In the genomic region with DNA sequence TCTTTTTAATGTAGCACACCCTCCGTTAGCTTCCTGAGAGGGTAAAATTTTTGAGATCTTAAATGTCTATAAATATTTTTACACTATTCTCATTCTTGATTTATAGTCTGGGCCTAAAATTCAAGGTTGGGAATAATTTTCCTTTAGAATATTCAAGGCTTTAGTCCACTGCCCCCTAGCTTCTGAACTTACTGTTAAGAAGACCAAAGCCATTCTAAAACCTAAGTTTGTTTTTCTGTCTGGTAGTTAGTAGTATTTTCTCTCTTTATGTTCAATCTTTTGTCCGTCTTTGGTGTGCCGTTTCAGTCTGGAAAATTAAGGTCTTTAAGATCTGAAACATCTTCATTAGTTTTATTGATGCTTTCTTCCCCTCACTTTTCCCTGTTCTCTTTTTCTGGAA, we compare ENCODE assay signal across 14 cellular contexts. TPM values are rescaled to one million over a fixed set of nuclear protein-coding genes. Genes with fewer than 3 reads are reported as not detected.
DNase-seq lines count a peak whose midpoint lies in the region; ATAC-seq, FAIRE-seq and TF ChIP-seq lines count a peak whose summit lies in the region.
"Had no signal": no experiment of that assay in that cellular context is flagged by ENCODE, and none has a peak within 500 bp of the region (broad histone marks: within the 10 kb centered on the region; RNA-seq: fewer than 3 reads in every experiment).

No MANE protein-coding gene starts in this region.

- H3K4me1 ChIP-seq in A549 (no peaks in the 10 kb centered on the region), GM23338 (ENCODE audit: insufficient read depth) (peaks cover 26% of the 10 kb centered on the region), Karpas-422 (ENCODE audit: low read length) (no peaks in the 10 kb centered on the region)
- H3K4me1 ChIP-seq: esophagus squamous epithelium, pancreas had no signal

- H3K4me3 ChIP-seq in A549 = no peak overlapping the region
- no peak overlapping the region for H3K4me3 ChIP-seq in GM23338
- no peak overlapping the region for H3K4me3 ChIP-seq in Karpas-422 (ENCODE audit: low read length)
- H3K4me3 ChIP-seq: esophagus squamous epithelium, pancreas had no signal

- H3K9ac ChIP-seq in Karpas-422 (ENCODE audit: low read length) = no peak overlapping the region

- POLR2A ChIA-PET in A549 (lab: Yijun Ruan, JAX) = interaction anchor here (1.3 kb wide), 1 partner anchor 14 kb away, joined by 4 read pairs; no protein-coding TSS in a partner anchor

- ATAC-seq in A549 = no peak
- ATAC-seq in GM23338 = no peak
- ATAC-seq: left lobe of liver, pancreas had no signal

- TF ChIP-seq CTCF in A549 (IDR thresholded peaks at IDR 0.05) (peak; percentile 28; the same call in 2 of the 3 replicates), GM23338 (conservative IDR thresholded peaks at IDR 0.05; ENCODE audit: low read depth in 2 of 2) (peak in 1 of 2 experiments; percentile 71; a peak in 3 of 4 replicates)

- no peak overlapping the region for H3K27ac Mint-ChIP-seq in GM23338
- H3K27ac Mint-ChIP-seq: CD8-positive, alpha-beta memory T cell had no signal

- H3K27me3 ChIP-seq in GM23338 (ENCODE audit: insufficient read depth) (peaks cover 34% of the 10 kb centered on the region), Karpas-422 (ENCODE audit: low read length) (no peaks in the 10 kb centered on the region)
- H3K27me3 ChIP-seq: esophagus squamous epithelium, pancreas had no signal

- H3K9me3 ChIP-seq in A549 (no peaks in the 10 kb centered on the region), Karpas-422 (ENCODE audit: low read length) (no peaks in the 10 kb centered on the region)
- H3K9me3 ChIP-seq: esophagus squamous epithelium, pancreas had no signal

- DNase-seq in A549 (ENCODE audit: low read depth in 1 of 2, low spot score in 1 of 2) (peak in 1 of 2 experiments; percentile 25), GM23338 (ENCODE audit: low spot score) (peak; percentile 22), amniotic epithelial cell (ENCODE audit: low read depth) (peak; percentile 36), iris pigment epithelial cell (ENCODE audit: low read depth) (peak; percentile 29), UCSD-AML1 (lab: John Stamatoyannopoulos, UW; ENCODE audit: unreplicated experiment) (no peak), SK-N-DZ (ENCODE audit: low spot score) (no peak), Karpas-422 (no peak), GM12892 (ENCODE audit: insufficient read length) (no peak)
- DNase-seq: activated CD8-positive, alpha-beta memory T cell treated with anti-CD3 and anti-CD28 coated beads, Interleukin-2, amount 50 U/mL, for 48 hours; CD8-positive, alpha-beta memory T cell; esophagus squamous epithelium; NCI-H1092 treated with DMSO at 0.1 percent for 48 hours; pancreas had no signal

- CTCF ChIA-PET in A549 (lab: Yijun Ruan, JAX) = interaction anchor here (1.1 to 1.5 kb wide), 2 partner anchors 9 to 206 kb away, joined by 4 to 6 read pairs; no protein-coding TSS in a partner anchor

- H2AFZ ChIP-seq in GM23338 (no peak overlapping the region), Karpas-422 (ENCODE audit: low read length) (no peak overlapping the region)

- FAIRE-seq in A549 (lab: Jason Lieb, UNC) = no peak
- FAIRE-seq in GM12892 (lab: Jason Lieb, UNC) = no peak
- FAIRE-seq: pancreas had no signal

- H3K9me2 ChIP-seq in GM23338 (ENCODE audit: insufficient read depth) = no peaks in the 10 kb centered on the region
- H3K9me2 ChIP-seq in Karpas-422 (replicated peaks; ENCODE audit: insufficient read depth, low read length) = no peaks in the 10 kb centered on the region

- H3K36me3 ChIP-seq in GM23338 (ENCODE audit: insufficient read depth) (no peaks in the 10 kb centered on the region), Karpas-422 (ENCODE audit: insufficient read depth, low read length) (no peaks in the 10 kb centered on the region)
- H3K36me3 ChIP-seq: esophagus squamous epithelium, pancreas had no signal

- H3K4me3 Mint-ChIP-seq in GM23338 = no peak overlapping the region; the same call in 2 of the 3 replicates
- H3K4me3 Mint-ChIP-seq: CD8-positive, alpha-beta memory T cell had no signal

- H3F3A ChIP-seq in GM23338 (replicated peaks; ENCODE audit: low read depth) = no peaks in the 10 kb centered on the region; the same call in 1 of the 2 replicates

- 68% methylated on average over 3 of the region's 3 CpGs for WGBS in A549 (ENCODE audit: missing lambda C conversion rate)

- TF ChIP-seq EP300 in A549 (IDR thresholded peaks at IDR 0.05) = no peak

- H3K9me3 Mint-ChIP-seq in GM23338 = no peaks in the 10 kb centered on the region; the same call in 2 of the 3 replicates

- peaks cover 44% of the 10 kb centered on the region for H3K27me3 Mint-ChIP-seq in GM23338 (ENCODE audit: insufficient read depth, low read depth, poor library complexity)

- TF ChIP-seq POLR2A in A549 (IDR thresholded peaks at IDR 0.05; ENCODE audit: low read length) = no peak
- TF ChIP-seq POLR2A in GM12892 (IDR thresholded peaks at IDR 0.05; ENCODE audit: low read depth, low read length) = no peak

- no peaks in the 10 kb centered on the region for H3K36me3 Mint-ChIP-seq in GM23338 (ENCODE audit: low read depth)
- H3K36me3 Mint-ChIP-seq: CD8-positive, alpha-beta memory T cell had no signal

- H3K4me2 ChIP-seq in A549 (no peak overlapping the region), GM23338 (no peak overlapping the region), Karpas-422 (ENCODE audit: low read depth, low read length, poor library complexity, severe bottlenecking) (no peak overlapping the region)

- H3K4me1 Mint-ChIP-seq in GM23338 = peaks cover 43% of the 10 kb centered on the region
- H3K4me1 Mint-ChIP-seq: CD8-positive, alpha-beta memory T cell had no signal

- H4K20me1 ChIP-seq in GM23338 (replicated peaks; ENCODE audit: insufficient read depth) (peaks cover 17% of the 10 kb centered on the region; the same call in 1 of the 2 replicates), Karpas-422 (ENCODE audit: insufficient read depth, low read depth, low read length) (no peaks in the 10 kb centered on the region)

- TF ChIP-seq RAD21 in A549 (conservative IDR thresholded peaks at IDR 0.05 in 1 of 2, IDR thresholded peaks at IDR 0.05 in 1 of 2) = peak in 1 of 2 experiments; percentile 29; a peak in 1 of 5 replicates

- no peak overlapping the region for H3K27ac ChIP-seq in A549
- H3K27ac ChIP-seq in GM23338 (ENCODE audit: low read depth) = no peak overlapping the region
- no peak overlapping the region for H3K27ac ChIP-seq in Karpas-422 (ENCODE audit: low read length)
- H3K27ac ChIP-seq: esophagus squamous epithelium, pancreas had no signal

- no peaks in the 10 kb centered on the region for H3K79me2 ChIP-seq in GM23338 (replicated peaks; ENCODE audit: insufficient read depth)
- H3K79me2 ChIP-seq in Karpas-422 (ENCODE audit: low read length) = no peaks in the 10 kb centered on the region

TF ChIP-seq in A549, 52 proteins besides CTCF, POLR2A, EP300 and RAD21:
- TF ChIP-seq ESRRA (IDR thresholded peaks at IDR 0.05; ENCODE audit: borderline replicate concordance, low read length) (no peak), EHF (CRISPR knock-in tag; IDR thresholded peaks at IDR 0.05) (no peak), ZFP36 (IDR thresholded peaks at IDR 0.05; ENCODE audit: borderline replicate concordance, partially characterized antibody) (no peak), POLR2AphosphoS2 (conservative IDR thresholded peaks at IDR 0.05; ENCODE audit: low read length) (no peak), MAFK (IDR thresholded peaks at IDR 0.05; ENCODE audit: partially characterized antibody) (no peak), FOXS1 (CRISPR knock-in tag; IDR thresholded peaks at IDR 0.05) (no peak)
TF ChIP-seq in A549: peak in this region for 0.

TF ChIP-seq in GM23338, 12 proteins besides CTCF, POLR2A, EP300 and RAD21 (continues in another document):
- TF ChIP-seq, protein P1, sequence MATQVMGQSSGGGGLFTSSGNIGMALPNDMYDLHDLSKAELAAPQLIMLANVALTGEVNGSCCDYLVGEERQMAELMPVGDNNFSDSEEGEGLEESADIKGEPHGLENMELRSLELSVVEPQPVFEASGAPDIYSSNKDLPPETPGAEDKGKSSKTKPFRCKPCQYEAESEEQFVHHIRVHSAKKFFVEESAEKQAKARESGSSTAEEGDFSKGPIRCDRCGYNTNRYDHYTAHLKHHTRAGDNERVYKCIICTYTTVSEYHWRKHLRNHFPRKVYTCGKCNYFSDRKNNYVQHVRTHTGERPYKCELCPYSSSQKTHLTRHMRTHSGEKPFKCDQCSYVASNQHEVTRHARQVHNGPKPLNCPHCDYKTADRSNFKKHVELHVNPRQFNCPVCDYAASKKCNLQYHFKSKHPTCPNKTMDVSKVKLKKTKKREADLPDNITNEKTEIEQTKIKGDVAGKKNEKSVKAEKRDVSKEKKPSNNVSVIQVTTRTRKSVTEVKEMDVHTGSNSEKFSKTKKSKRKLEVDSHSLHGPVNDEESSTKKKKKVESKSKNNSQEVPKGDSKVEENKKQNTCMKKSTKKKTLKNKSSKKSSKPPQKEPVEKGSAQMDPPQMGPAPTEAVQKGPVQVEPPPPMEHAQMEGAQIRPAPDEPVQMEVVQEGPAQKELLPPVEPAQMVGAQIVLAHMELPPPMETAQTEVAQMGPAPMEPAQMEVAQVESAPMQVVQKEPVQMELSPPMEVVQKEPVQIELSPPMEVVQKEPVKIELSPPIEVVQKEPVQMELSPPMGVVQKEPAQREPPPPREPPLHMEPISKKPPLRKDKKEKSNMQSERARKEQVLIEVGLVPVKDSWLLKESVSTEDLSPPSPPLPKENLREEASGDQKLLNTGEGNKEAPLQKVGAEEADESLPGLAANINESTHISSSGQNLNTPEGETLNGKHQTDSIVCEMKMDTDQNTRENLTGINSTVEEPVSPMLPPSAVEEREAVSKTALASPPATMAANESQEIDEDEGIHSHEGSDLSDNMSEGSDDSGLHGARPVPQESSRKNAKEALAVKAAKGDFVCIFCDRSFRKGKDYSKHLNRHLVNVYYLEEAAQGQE (IDR thresholded peaks at IDR 0.05; ENCODE audit: unreplicated experiment) = no peak

RNA-seq across cellular contexts. Expression of gene OSBPL6, which starts 14.5 kb away (rescaled TPM):
- polyA plus RNA-seq in A549 (2011; rRNA removed) = 8.1 and 8.2 TPM in 2 replicates
- 2.8 and 3.0 TPM in 2 replicates for polyA plus RNA-seq in A549 (2012; cell fraction: cytosol; rRNA removed)
- polyA plus RNA-seq in A549 (2012; cell fraction: nucleus; rRNA removed) = 2.3 and 3.3 TPM in 2 replicates
- 2.9 to 3.5 TPM (median 3.0 TPM) in 3 replicates for polyA plus RNA-seq in A549 (2017; fragmentation: RNase III; extraction: RNeasy Plus Mini Kit Qiagen cat#74134 plus additional on column Dnase treatment)
- 4.8 and 5.7 TPM in 2 replicates for polyA minus RNA-seq in A549 (2011; rRNA and poly(A)+ RNA removed)
- 7.9 and 8.5 TPM in 2 replicates for total RNA-seq in GM23338 (2014; rRNA removed; shearing (Covaris generic))
- polyA plus RNA-seq in GM23338 (2016; fragmentation: Nextera tagmentation; extraction: Ambion mirVana) = 4.5 and 6.0 TPM in 2 replicates
- 9.1 and 11.0 TPM in 2 replicates for polyA plus RNA-seq in SK-N-DZ (2014; cell fraction: cytosol; rRNA removed)
- 7.8 and 9.2 TPM in 2 replicates for polyA plus RNA-seq in SK-N-DZ (2014; cell fraction: nucleus; rRNA removed)
- 0.11 and 0.30 TPM in 2 replicates for total RNA-seq in Karpas-422 (2014; rRNA removed; shearing (Covaris generic); ENCODE audit: low replicate concordance)
- polyA plus RNA-seq in GM12892 (2012; ENCODE audit: missing spikeins) = not detected

Comparison
In these comparisons a context has a peak if more than half of its experiments do, and no peak if none do; other contexts are left out.
1. DNase-seq: peak in GM23338 (single experiment), amniotic epithelial cell (single experiment) and iris pigment epithelial cell (single experiment); none in UCSD-AML1 (single experiment), SK-N-DZ (single experiment), Karpas-422 (single experiment) and GM12892 (single experiment).